In genomic region chr20:57415791-57416190, GRCh38 we compare ENCODE assay signal across 18 cellular contexts. TPM values are rescaled to one million over a fixed set of nuclear protein-coding genes. Genes with fewer than 3 reads are reported as not detected.
A peak's percentile ranks its signal among the peaks of the same experiment; 100 is the strongest.
DNase-seq lines count a peak whose midpoint lies in the region; ATAC-seq and TF ChIP-seq lines count a peak whose summit lies in the region.
"Had no signal": no experiment of that assay in that cellular context is flagged by ENCODE, and none has a peak within 500 bp of the region (broad histone marks: within the 10 kb centered on the region; RNA-seq: fewer than 3 reads in every experiment).

No MANE protein-coding gene starts in this region.

- no peak overlapping the region for H3K4me3 ChIP-seq in heart right ventricle
- H3K4me3 ChIP-seq in naive thymus-derived CD4-positive, alpha-beta T cell (ENCODE audit: low read length): no peak overlapping the region
- H3K4me3 ChIP-seq in testis: no peak overlapping the region
- H3K4me3 ChIP-seq: MG63 had no signal

- no peak for ATAC-seq in Right ventricle myocardium inferior
- ATAC-seq in heart right ventricle: no peak
- no peak for ATAC-seq in activated T-helper 17 cell treated with anti-CD3 and anti-CD28 coated beads, Interleukin-2, amount 50 U/mL, for 72 hours (replicated peaks)
- no peak for ATAC-seq in naive thymus-derived CD4-positive, alpha-beta T cell
- ATAC-seq: HepG2 had no signal

- H3K4me1 ChIP-seq in heart right ventricle (no peaks in the 10 kb centered on the region), testis (peaks cover 27% of the 10 kb centered on the region)
- peaks cover 0 to 3% of the 10 kb centered on the region in 2 donors for H3K4me1 ChIP-seq in naive thymus-derived CD4-positive, alpha-beta T cell (ENCODE audit: control insufficient read depth in 2 of 2, insufficient read depth in 2 of 2, low read length in 2 of 2)

- DNase-seq in Right ventricle myocardium inferior (ENCODE audit: missing footprints) (peak; percentile 37), heart right ventricle (no peak), LoVo (ENCODE audit: low spot score) (no peak), NAMALWA (ENCODE audit: low spot score) (no peak), NCI-H69 (lab: John Stamatoyannopoulos, UW) (no peak), testis (no peak)
- DNase-seq in naive thymus-derived CD4-positive, alpha-beta T cell: no peak
- DNase-seq: C1 segment of cervical spinal cord; COR-L47; HFFc6; MG63; NCI-H1105 treated with DMSO at 0.1 percent for 48 hours; NCI-H187; NCI-H526 treated with DMSO at 0.1 percent for 48 hours; NK-92 treated with Interleukin-12 subunit alpha and Interleukin-12 subunit beta, amount 100 ng/mL, for 24 hours; RPMI8226 had no signal

- intact Hi-C loops in Right ventricle myocardium inferior (cut with DNase I) (no loop called here), heart right ventricle (cut with DNase I) (no loop called here), testis (cut with DNase I; ENCODE audit: low total_unique reads) (no loop called here)
- intact Hi-C loops in naive thymus-derived CD4-positive, alpha-beta T cell (cut with micrococcal nuclease): loop anchor here in 1 of 2 donors (2.0 kb wide), 1 partner anchor 17 kb away; no protein-coding TSS in a partner anchor

- no peaks in the 10 kb centered on the region for H3K36me3 Mint-ChIP-seq in activated T-helper 17 cell treated with anti-CD3 and anti-CD28 coated beads, Interleukin-2, amount 50 U/mL, for 72 hours (ENCODE audit: low read depth)
- H3K36me3 Mint-ChIP-seq in naive thymus-derived CD4-positive, alpha-beta T cell: peaks cover 0 to 5% (median 0%) of the 10 kb centered on the region in 5 donors

- H3K4me1 Mint-ChIP-seq in activated T-helper 17 cell treated with anti-CD3 and anti-CD28 coated beads, Interleukin-2, amount 50 U/mL, for 72 hours: peaks cover 4% of the 10 kb centered on the region
- peaks cover 12 to 30% (median 23%) of the 10 kb centered on the region in 7 donors for H3K4me1 Mint-ChIP-seq in naive thymus-derived CD4-positive, alpha-beta T cell

- H3K27me3 ChIP-seq in heart right ventricle (peaks cover 0 to 2% (median 0%) of the 10 kb centered on the region in 7 donors), testis (no peaks in the 10 kb centered on the region)
- H3K27me3 ChIP-seq in naive thymus-derived CD4-positive, alpha-beta T cell (ENCODE audit: control insufficient read depth in 2 of 2, insufficient read depth in 2 of 2, low read length in 2 of 2): no peaks in the 10 kb centered on the region
- H3K27me3 ChIP-seq: MG63 had no signal

- H3K9me3 Mint-ChIP-seq in activated T-helper 17 cell treated with anti-CD3 and anti-CD28 coated beads, Interleukin-2, amount 50 U/mL, for 72 hours: no peaks in the 10 kb centered on the region
- H3K9me3 Mint-ChIP-seq in naive thymus-derived CD4-positive, alpha-beta T cell: peaks cover 0 to 3% (median 0%) of the 10 kb centered on the region in 11 donors
- H3K9me3 Mint-ChIP-seq: HFFc6 had no signal

- no peak overlapping the region for H3K27ac ChIP-seq in heart right ventricle
- no peak overlapping the region for H3K27ac ChIP-seq in naive thymus-derived CD4-positive, alpha-beta T cell (ENCODE audit: low read depth, low read length)
- no peak overlapping the region for H3K27ac ChIP-seq in testis

- CTCF ChIA-PET in naive thymus-derived CD4-positive, alpha-beta T cell (lab: Charles Lee): interaction anchor here (1.2 kb wide), 1 partner anchor 17 kb away, joined by 3 read pairs; no protein-coding TSS in a partner anchor

- 83 to 84% methylated on average over 10 of the region's 10 CpGs for WGBS in heart right ventricle, 2 donors
- WGBS in testis, 2 donors: 66 to 81% methylated on average over 10 of the region's 10 CpGs

- no peaks in the 10 kb centered on the region for H3K36me3 ChIP-seq in heart right ventricle
- no peaks in the 10 kb centered on the region for H3K36me3 ChIP-seq in naive thymus-derived CD4-positive, alpha-beta T cell (ENCODE audit: control insufficient read depth in 2 of 3, insufficient read depth in 3 of 3, low read length in 3 of 3)
- H3K36me3 ChIP-seq in testis (ENCODE audit: low read depth, missing control alignments): no peaks in the 10 kb centered on the region
- H3K36me3 ChIP-seq: MG63 had no signal

- no peak overlapping the region for H3K4me3 Mint-ChIP-seq in activated T-helper 17 cell treated with anti-CD3 and anti-CD28 coated beads, Interleukin-2, amount 50 U/mL, for 72 hours
- H3K4me3 Mint-ChIP-seq in naive thymus-derived CD4-positive, alpha-beta T cell: no peak overlapping the region
- H3K4me3 Mint-ChIP-seq: HFFc6 had no signal

- POLR2A ChIA-PET in naive thymus-derived CD4-positive, alpha-beta T cell (lab: Charles Lee): interaction anchor here (1.0 to 3.4 kb wide), 2 partner anchors 15 to 17 kb away, joined by 4 to 15 read pairs; no protein-coding TSS in a partner anchor

- TF ChIP-seq CTCF in heart right ventricle (IDR thresholded peaks at IDR 0.05): no peak
- no peak for TF ChIP-seq CTCF in testis (IDR thresholded peaks at IDR 0.05)

- peak overlapping the region; percentile 33 for H3K27ac Mint-ChIP-seq in activated T-helper 17 cell treated with anti-CD3 and anti-CD28 coated beads, Interleukin-2, amount 50 U/mL, for 72 hours
- H3K27ac Mint-ChIP-seq in naive thymus-derived CD4-positive, alpha-beta T cell: peak overlapping the region in 6 of 9 donors; percentile 7 to 86 (median 60)
- H3K27ac Mint-ChIP-seq: HFFc6 had no signal

- no peaks in the 10 kb centered on the region for H3K27me3 Mint-ChIP-seq in activated T-helper 17 cell treated with anti-CD3 and anti-CD28 coated beads, Interleukin-2, amount 50 U/mL, for 72 hours
- peaks cover 0 to 9% (median 0%) of the 10 kb centered on the region in 5 donors for H3K27me3 Mint-ChIP-seq in naive thymus-derived CD4-positive, alpha-beta T cell

- H3K9me3 ChIP-seq in heart right ventricle: no peaks in the 10 kb centered on the region
- no peaks in the 10 kb centered on the region for H3K9me3 ChIP-seq in naive thymus-derived CD4-positive, alpha-beta T cell (ENCODE audit: control insufficient read depth in 2 of 3, low read length in 3 of 3)
- H3K9me3 ChIP-seq in testis: no peaks in the 10 kb centered on the region
- H3K9me3 ChIP-seq: MG63 had no signal

- no peak for TF ChIP-seq POLR2A in testis (IDR thresholded peaks at IDR 0.05)

RNA-seq across cellular contexts. Expression of gene RBM38, which starts 24.6 kb away (rescaled TPM):
- total RNA-seq in Right ventricle myocardium inferior (89.6 TPM), heart right ventricle (100 to 1,000 TPM in 1 of 10 donors, 10 to 100 TPM in 9; 35.5 to 119 (median 50.2) TPM), testis (100 to 1,000 TPM; 108 to 114 TPM)
- polyA plus RNA-seq in heart right ventricle (100 to 1,000 TPM in 1 of 2 donors, 10 to 100 TPM in 1; 47.6 to 104 TPM), testis (ENCODE audit: insufficient read depth, low read depth, low replicate concordance) (69.6 TPM)
- total RNA-seq in activated T-helper 17 cell treated with anti-CD3 and anti-CD28 coated beads, Interleukin-2, amount 50 U/mL, for 72 hours: 10 to 100 TPM; 63.0 to 64.3 TPM
- total RNA-seq in naive thymus-derived CD4-positive, alpha-beta T cell: 100 to 1,000 TPM in 4 of 5 experiments, 10 to 100 TPM in 1; 70.6 to 260 (median 127) TPM
- 100 to 1,000 TPM in 1 of 2 donors, 10 to 100 TPM in 1; 63.0 to 129 TPM for polyA plus RNA-seq in naive thymus-derived CD4-positive, alpha-beta T cell
